ENCODE assay signal across 1 cellular context in the genomic region with DNA sequence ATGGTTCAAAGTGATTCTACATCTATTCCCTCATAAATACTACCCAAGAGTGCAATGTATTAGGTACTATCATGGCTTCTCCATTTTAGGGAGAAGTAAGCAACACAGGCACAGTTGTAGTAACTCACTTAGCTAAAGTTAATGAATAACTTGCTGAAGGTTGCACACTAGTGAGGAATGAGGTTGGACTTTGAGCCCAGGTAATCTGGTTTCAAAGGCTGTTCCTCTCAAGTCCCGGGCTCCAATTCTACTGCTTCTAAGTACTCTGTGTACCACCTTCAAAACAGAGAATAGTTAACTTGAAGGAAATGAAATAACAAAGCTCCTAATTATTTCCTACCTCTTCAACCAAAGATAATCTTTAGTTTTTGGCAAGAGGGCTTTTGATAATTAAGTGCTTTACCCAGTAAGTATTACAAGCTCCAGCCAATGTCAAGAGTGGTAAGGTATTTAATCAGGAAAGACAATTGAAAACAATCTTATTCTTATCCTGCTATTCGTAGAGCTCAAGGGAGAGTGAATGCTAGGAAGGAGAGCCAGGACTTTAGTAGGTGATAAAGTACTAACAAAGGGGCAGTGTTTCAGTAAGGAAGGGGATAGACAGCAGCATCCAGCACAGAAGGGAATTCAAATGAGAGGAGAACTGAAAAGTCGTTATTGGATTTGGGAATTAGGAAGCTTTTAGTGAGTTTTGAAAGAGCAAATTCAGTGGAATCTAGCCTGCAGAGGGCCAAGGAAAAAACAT.
A peak's percentile ranks its signal among the peaks of the same experiment; 100 is the strongest.
TF ChIP-seq lines count a peak whose summit lies in the region.

No MANE protein-coding gene starts in this region.

TF ChIP-seq in HepG2, 621 proteins besides CTCF, POLR2A, EP300 and RAD21 (continued from another document and continues in another):
- TF ChIP-seq, protein P1, sequence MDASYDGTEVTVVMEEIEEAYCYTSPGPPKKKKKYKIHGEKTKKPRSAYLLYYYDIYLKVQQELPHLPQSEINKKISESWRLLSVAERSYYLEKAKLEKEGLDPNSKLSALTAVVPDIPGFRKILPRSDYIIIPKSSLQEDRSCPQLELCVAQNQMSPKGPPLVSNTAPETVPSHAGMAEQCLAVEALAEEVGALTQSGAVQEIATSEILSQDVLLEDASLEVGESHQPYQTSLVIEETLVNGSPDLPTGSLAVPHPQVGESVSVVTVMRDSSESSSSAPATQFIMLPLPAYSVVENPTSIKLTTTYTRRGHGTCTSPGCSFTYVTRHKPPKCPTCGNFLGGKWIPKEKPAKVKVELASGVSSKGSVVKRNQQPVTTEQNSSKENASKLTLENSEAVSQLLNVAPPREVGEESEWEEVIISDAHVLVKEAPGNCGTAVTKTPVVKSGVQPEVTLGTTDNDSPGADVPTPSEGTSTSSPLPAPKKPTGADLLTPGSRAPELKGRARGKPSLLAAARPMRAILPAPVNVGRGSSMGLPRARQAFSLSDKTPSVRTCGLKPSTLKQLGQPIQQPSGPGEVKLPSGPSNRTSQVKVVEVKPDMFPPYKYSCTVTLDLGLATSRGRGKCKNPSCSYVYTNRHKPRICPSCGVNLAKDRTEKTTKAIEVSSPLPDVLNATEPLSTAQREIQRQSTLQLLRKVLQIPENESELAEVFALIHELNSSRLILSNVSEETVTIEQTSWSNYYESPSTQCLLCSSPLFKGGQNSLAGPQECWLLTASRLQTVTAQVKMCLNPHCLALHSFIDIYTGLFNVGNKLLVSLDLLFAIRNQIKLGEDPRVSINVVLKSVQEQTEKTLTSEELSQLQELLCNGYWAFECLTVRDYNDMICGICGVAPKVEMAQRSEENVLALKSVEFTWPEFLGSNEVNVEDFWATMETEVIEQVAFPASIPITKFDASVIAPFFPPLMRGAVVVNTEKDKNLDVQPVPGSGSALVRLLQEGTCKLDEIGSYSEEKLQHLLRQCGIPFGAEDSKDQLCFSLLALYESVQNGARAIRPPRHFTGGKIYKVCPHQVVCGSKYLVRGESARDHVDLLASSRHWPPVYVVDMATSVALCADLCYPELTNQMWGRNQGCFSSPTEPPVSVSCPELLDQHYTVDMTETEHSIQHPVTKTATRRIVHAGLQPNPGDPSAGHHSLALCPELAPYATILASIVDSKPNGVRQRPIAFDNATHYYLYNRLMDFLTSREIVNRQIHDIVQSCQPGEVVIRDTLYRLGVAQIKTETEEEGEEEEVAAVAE (CRISPR knock-in tag; IDR thresholded peaks at IDR 0.05; ENCODE audit: borderline replicate concordance), result no peak
- TF ChIP-seq MAFG (CRISPR knock-in tag; IDR thresholded peaks at IDR 0.05), result no peak
- TF ChIP-seq RNF2 (conservative IDR thresholded peaks at IDR 0.05; ENCODE audit: low read depth), result no peak
- TF ChIP-seq NFIB (CRISPR knock-in tag; IDR thresholded peaks at IDR 0.05; ENCODE audit: borderline replicate concordance), result no peak
- TF ChIP-seq GLI4 (CRISPR knock-in tag; IDR thresholded peaks at IDR 0.05; ENCODE audit: borderline replicate concordance), result no peak
- TF ChIP-seq ZBTB21 (CRISPR knock-in tag; IDR thresholded peaks at IDR 0.05), result no peak
- TF ChIP-seq ZNF878 (CRISPR knock-in tag; IDR thresholded peaks at IDR 0.05), result no peak
- no peak for TF ChIP-seq HNRNPH1 (optimal IDR thresholded peaks at IDR 0.05; ENCODE audit: low read depth, low read length)
- peak; percentile 59; the same call in 1 of the 2 replicates for TF ChIP-seq ZNF331 (CRISPR knock-in tag; IDR thresholded peaks at IDR 0.05)
- no peak for TF ChIP-seq ZNF430 (CRISPR knock-in tag; IDR thresholded peaks at IDR 0.05)
- no peak for TF ChIP-seq ZNF546 (CRISPR knock-in tag; conservative IDR thresholded peaks at IDR 0.05)
- TF ChIP-seq SATB2 (CRISPR knock-in tag; IDR thresholded peaks at IDR 0.05), result no peak
- no peak for TF ChIP-seq GABPB1 (CRISPR knock-in tag; IDR thresholded peaks at IDR 0.05)
- TF ChIP-seq RNF219 (CRISPR knock-in tag; IDR thresholded peaks at IDR 0.05), result no peak
- TF ChIP-seq FLYWCH1 (CRISPR knock-in tag; IDR thresholded peaks at IDR 0.05), result no peak
- TF ChIP-seq ATF7 (IDR thresholded peaks at IDR 0.05), result no peak
- no peak for TF ChIP-seq ATF7 (CRISPR knock-in tag; IDR thresholded peaks at IDR 0.05)
- no peak for TF ChIP-seq MAFF (IDR thresholded peaks at IDR 0.05; ENCODE audit: low read depth, low read length)
- no peak for TF ChIP-seq ZNF10 (CRISPR knock-in tag; IDR thresholded peaks at IDR 0.05; ENCODE audit: borderline replicate concordance, low read depth)
- no peak for TF ChIP-seq FOSL1 (CRISPR knock-in tag; IDR thresholded peaks at IDR 0.05; ENCODE audit: borderline replicate concordance)
- TF ChIP-seq ZNF703 (CRISPR knock-in tag; IDR thresholded peaks at IDR 0.05; ENCODE audit: borderline replicate concordance), result no peak
- TF ChIP-seq MBD4 (IDR thresholded peaks at IDR 0.05; ENCODE audit: borderline replicate concordance, low read length), result no peak
- TF ChIP-seq ZNF234 (CRISPR knock-in tag; conservative IDR thresholded peaks at IDR 0.05), result no peak
- no peak for TF ChIP-seq RORA (CRISPR knock-in tag; IDR thresholded peaks at IDR 0.05)
- TF ChIP-seq, protein P2, sequence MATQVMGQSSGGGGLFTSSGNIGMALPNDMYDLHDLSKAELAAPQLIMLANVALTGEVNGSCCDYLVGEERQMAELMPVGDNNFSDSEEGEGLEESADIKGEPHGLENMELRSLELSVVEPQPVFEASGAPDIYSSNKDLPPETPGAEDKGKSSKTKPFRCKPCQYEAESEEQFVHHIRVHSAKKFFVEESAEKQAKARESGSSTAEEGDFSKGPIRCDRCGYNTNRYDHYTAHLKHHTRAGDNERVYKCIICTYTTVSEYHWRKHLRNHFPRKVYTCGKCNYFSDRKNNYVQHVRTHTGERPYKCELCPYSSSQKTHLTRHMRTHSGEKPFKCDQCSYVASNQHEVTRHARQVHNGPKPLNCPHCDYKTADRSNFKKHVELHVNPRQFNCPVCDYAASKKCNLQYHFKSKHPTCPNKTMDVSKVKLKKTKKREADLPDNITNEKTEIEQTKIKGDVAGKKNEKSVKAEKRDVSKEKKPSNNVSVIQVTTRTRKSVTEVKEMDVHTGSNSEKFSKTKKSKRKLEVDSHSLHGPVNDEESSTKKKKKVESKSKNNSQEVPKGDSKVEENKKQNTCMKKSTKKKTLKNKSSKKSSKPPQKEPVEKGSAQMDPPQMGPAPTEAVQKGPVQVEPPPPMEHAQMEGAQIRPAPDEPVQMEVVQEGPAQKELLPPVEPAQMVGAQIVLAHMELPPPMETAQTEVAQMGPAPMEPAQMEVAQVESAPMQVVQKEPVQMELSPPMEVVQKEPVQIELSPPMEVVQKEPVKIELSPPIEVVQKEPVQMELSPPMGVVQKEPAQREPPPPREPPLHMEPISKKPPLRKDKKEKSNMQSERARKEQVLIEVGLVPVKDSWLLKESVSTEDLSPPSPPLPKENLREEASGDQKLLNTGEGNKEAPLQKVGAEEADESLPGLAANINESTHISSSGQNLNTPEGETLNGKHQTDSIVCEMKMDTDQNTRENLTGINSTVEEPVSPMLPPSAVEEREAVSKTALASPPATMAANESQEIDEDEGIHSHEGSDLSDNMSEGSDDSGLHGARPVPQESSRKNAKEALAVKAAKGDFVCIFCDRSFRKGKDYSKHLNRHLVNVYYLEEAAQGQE (IDR thresholded peaks at IDR 0.05; ENCODE audit: borderline replicate concordance in 1 of 2, low read depth in 1 of 2, low read length in 2 of 2), result no peak
- TF ChIP-seq MYC (CRISPR knock-in tag; IDR thresholded peaks at IDR 0.05; ENCODE audit: borderline replicate concordance), result no peak
- peak; percentile 28; the same call in 1 of the 2 replicates for TF ChIP-seq TCF7 (IDR thresholded peaks at IDR 0.05; ENCODE audit: low read depth)
- no peak for TF ChIP-seq ZNF660 (CRISPR knock-in tag; IDR thresholded peaks at IDR 0.05; ENCODE audit: borderline replicate concordance, low read depth)
- peak; percentile 46; the same call in 1 of the 2 replicates for TF ChIP-seq PHF21A (CRISPR knock-in tag; IDR thresholded peaks at IDR 0.05)
- TF ChIP-seq, protein P3, sequence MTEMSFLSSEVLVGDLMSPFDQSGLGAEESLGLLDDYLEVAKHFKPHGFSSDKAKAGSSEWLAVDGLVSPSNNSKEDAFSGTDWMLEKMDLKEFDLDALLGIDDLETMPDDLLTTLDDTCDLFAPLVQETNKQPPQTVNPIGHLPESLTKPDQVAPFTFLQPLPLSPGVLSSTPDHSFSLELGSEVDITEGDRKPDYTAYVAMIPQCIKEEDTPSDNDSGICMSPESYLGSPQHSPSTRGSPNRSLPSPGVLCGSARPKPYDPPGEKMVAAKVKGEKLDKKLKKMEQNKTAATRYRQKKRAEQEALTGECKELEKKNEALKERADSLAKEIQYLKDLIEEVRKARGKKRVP (CRISPR knock-in tag; IDR thresholded peaks at IDR 0.05), result no peak; a peak in 1 of 4 replicates
- TF ChIP-seq, protein P4, sequence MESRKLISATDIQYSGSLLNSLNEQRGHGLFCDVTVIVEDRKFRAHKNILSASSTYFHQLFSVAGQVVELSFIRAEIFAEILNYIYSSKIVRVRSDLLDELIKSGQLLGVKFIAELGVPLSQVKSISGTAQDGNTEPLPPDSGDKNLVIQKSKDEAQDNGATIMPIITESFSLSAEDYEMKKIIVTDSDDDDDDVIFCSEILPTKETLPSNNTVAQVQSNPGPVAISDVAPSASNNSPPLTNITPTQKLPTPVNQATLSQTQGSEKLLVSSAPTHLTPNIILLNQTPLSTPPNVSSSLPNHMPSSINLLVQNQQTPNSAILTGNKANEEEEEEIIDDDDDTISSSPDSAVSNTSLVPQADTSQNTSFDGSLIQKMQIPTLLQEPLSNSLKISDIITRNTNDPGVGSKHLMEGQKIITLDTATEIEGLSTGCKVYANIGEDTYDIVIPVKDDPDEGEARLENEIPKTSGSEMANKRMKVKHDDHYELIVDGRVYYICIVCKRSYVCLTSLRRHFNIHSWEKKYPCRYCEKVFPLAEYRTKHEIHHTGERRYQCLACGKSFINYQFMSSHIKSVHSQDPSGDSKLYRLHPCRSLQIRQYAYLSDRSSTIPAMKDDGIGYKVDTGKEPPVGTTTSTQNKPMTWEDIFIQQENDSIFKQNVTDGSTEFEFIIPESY (CRISPR knock-in tag; IDR thresholded peaks at IDR 0.05), result no peak
- TF ChIP-seq SKI (IDR thresholded peaks at IDR 0.05; ENCODE audit: partially characterized antibody), result no peak
- TF ChIP-seq TFAP4 (IDR thresholded peaks at IDR 0.05; ENCODE audit: borderline replicate concordance, low read depth), result no peak
- TF ChIP-seq, protein P5, sequence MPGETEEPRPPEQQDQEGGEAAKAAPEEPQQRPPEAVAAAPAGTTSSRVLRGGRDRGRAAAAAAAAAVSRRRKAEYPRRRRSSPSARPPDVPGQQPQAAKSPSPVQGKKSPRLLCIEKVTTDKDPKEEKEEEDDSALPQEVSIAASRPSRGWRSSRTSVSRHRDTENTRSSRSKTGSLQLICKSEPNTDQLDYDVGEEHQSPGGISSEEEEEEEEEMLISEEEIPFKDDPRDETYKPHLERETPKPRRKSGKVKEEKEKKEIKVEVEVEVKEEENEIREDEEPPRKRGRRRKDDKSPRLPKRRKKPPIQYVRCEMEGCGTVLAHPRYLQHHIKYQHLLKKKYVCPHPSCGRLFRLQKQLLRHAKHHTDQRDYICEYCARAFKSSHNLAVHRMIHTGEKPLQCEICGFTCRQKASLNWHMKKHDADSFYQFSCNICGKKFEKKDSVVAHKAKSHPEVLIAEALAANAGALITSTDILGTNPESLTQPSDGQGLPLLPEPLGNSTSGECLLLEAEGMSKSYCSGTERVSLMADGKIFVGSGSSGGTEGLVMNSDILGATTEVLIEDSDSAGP (CRISPR knock-in tag; IDR thresholded peaks at IDR 0.05; ENCODE audit: borderline replicate concordance), result no peak
- TF ChIP-seq ETV5 (CRISPR knock-in tag; IDR thresholded peaks at IDR 0.05; ENCODE audit: borderline replicate concordance), result no peak
- no peak for TF ChIP-seq ZIK1 (CRISPR knock-in tag; IDR thresholded peaks at IDR 0.05; ENCODE audit: borderline replicate concordance, low read depth)
- no peak for TF ChIP-seq GTF2F1 (IDR thresholded peaks at IDR 0.05; ENCODE audit: low read length)
